In the genomic region with DNA sequence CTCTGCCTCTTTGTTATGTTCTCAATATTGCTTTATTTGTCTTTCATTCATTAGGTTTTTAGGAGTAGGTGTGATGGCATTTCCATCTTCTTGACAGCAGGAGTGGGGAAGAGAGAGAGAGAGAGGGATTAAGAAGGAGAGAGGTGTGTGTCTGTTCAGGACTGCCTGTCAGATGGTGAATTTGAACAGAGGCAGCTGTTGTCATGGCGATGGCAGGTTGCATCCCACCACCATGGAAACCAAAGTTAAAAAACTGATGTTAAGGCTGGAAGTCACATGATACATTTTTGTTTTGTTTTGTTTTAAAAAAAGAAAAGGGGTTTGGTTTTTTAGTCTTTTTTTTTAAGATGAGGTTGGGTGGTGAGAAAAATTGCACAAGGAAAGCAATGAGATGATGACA, we compare ENCODE assay signal across 16 cellular contexts. TPM values are rescaled to one million over a fixed set of nuclear protein-coding genes. Genes with fewer than 3 reads are reported as not detected.
DNase-seq lines count a peak whose midpoint lies in the region; ATAC-seq, FAIRE-seq and TF ChIP-seq lines count a peak whose summit lies in the region.
"Had no signal": no experiment of that assay in that cellular context is flagged by ENCODE, and none has a peak within 500 bp of the region (broad histone marks: within the 10 kb centered on the region; RNA-seq: fewer than 3 reads in every experiment).

No MANE protein-coding gene starts in this region.

- H3K27me3 ChIP-seq in HL-60 (ENCODE audit: insufficient read depth, poor library complexity, severe bottlenecking), result no peaks in the 10 kb centered on the region

- no peaks in the 10 kb centered on the region for H3K36me3 Mint-ChIP-seq in glutamatergic neuron (ENCODE audit: unreplicated experiment)
- H3K36me3 Mint-ChIP-seq in stimulated activated memory B cell treated with anti-CD40 and anti-IgM and Interleukin-4, amounts not matched to agents 10 μg/mL and 1 μg/mL and 100 μg/mL, for 72 hours, result peaks cover 5% of the 10 kb centered on the region
- H3K36me3 Mint-ChIP-seq in natural killer cell treated with Interleukin-12 subunit alpha and Interleukin-12 subunit beta and Interleukin-15 and Interleukin-18, amount 100 ng/mL, for 72 hours, result no peaks in the 10 kb centered on the region
- H3K36me3 Mint-ChIP-seq: CD8-positive, alpha-beta T cell; IgD-negative memory B cell had no signal

- DNase-seq in D721Med (ENCODE audit: insufficient read length, low spot score) (no peak), HL-60 (ENCODE audit: low read depth in 1 of 2, low spot score in 1 of 2) (no peak), glutamatergic neuron (no peak)
- no peak for DNase-seq in natural killer cell treated with Interleukin-12 subunit alpha and Interleukin-12 subunit beta and Interleukin-15 and Interleukin-18, amount 100 ng/mL, for 72 hours (ENCODE audit: low spot score)
- DNase-seq: Caco-2; CD8-positive, alpha-beta T cell; DMS53; GF-D8; GOT3; H9 had no signal

- peaks cover 33% of the 10 kb centered on the region for H3K4me1 Mint-ChIP-seq in glutamatergic neuron (ENCODE audit: low read depth, unreplicated experiment)
- peaks cover 52% of the 10 kb centered on the region for H3K4me1 Mint-ChIP-seq in stimulated activated memory B cell treated with anti-CD40 and anti-IgM and Interleukin-4, amounts not matched to agents 10 μg/mL and 1 μg/mL and 100 μg/mL, for 72 hours
- peaks cover 6 to 9% of the 10 kb centered on the region in 2 donors for H3K4me1 Mint-ChIP-seq in natural killer cell treated with Interleukin-12 subunit alpha and Interleukin-12 subunit beta and Interleukin-15 and Interleukin-18, amount 100 ng/mL, for 72 hours (ENCODE audit: low read depth in 2 of 2)

- peaks cover 10% of the 10 kb centered on the region for H3K27me3 Mint-ChIP-seq in glutamatergic neuron (ENCODE audit: unreplicated experiment)
- H3K27me3 Mint-ChIP-seq in stimulated activated memory B cell treated with anti-CD40 and anti-IgM and Interleukin-4, amounts not matched to agents 10 μg/mL and 1 μg/mL and 100 μg/mL, for 72 hours, result no peaks in the 10 kb centered on the region
- H3K27me3 Mint-ChIP-seq in natural killer cell treated with Interleukin-12 subunit alpha and Interleukin-12 subunit beta and Interleukin-15 and Interleukin-18, amount 100 ng/mL, for 72 hours, result peaks cover 20% of the 10 kb centered on the region in 2 donors
- H3K27me3 Mint-ChIP-seq: IgD-negative memory B cell had no signal

- peaks cover 4% of the 10 kb centered on the region for H3K9me3 Mint-ChIP-seq in glutamatergic neuron (ENCODE audit: unreplicated experiment)
- H3K9me3 Mint-ChIP-seq in stimulated activated memory B cell treated with anti-CD40 and anti-IgM and Interleukin-4, amounts not matched to agents 10 μg/mL and 1 μg/mL and 100 μg/mL, for 72 hours, result peaks cover 7% of the 10 kb centered on the region
- no peaks in the 10 kb centered on the region for H3K9me3 Mint-ChIP-seq in natural killer cell treated with Interleukin-12 subunit alpha and Interleukin-12 subunit beta and Interleukin-15 and Interleukin-18, amount 100 ng/mL, for 72 hours
- H3K9me3 Mint-ChIP-seq: CD8-positive, alpha-beta T cell; H9 had no signal

- no peak overlapping the region for H3K4me3 ChIP-seq in HL-60 (replicated peaks; ENCODE audit: insufficient read depth, low read length)
- H3K4me3 ChIP-seq: A549 had no signal

- no peak for ATAC-seq in stimulated activated memory B cell treated with anti-CD40 and anti-IgM and Interleukin-4, amounts not matched to agents 10 μg/mL and 1 μg/mL and 100 μg/mL, for 72 hours
- no peak for ATAC-seq in natural killer cell treated with Interleukin-12 subunit alpha and Interleukin-12 subunit beta and Interleukin-15 and Interleukin-18, amount 100 ng/mL, for 72 hours
- ATAC-seq in HG02759 (IDR thresholded peaks at IDR 0.05; ENCODE audit: unreplicated experiment), result no peak
- ATAC-seq: A549; CD8-positive, alpha-beta T cell had no signal

- FAIRE-seq in D721Med (lab: Jason Lieb, UNC), result peak; percentile 41
- FAIRE-seq: A549, GM18507 had no signal

- peak overlapping the region; percentile 44 for H3K27ac Mint-ChIP-seq in glutamatergic neuron (ENCODE audit: unreplicated experiment)
- peak overlapping the region; percentile 16 for H3K27ac Mint-ChIP-seq in stimulated activated memory B cell treated with anti-CD40 and anti-IgM and Interleukin-4, amounts not matched to agents 10 μg/mL and 1 μg/mL and 100 μg/mL, for 72 hours
- no peak overlapping the region for H3K27ac Mint-ChIP-seq in natural killer cell treated with Interleukin-12 subunit alpha and Interleukin-12 subunit beta and Interleukin-15 and Interleukin-18, amount 100 ng/mL, for 72 hours
- H3K27ac Mint-ChIP-seq: CD8-positive, alpha-beta T cell; H9 had no signal

- TF ChIP-seq CTCF in D721Med (IDR thresholded peaks at IDR 0.05; ENCODE audit: insufficient read depth, missing control alignments) (no peak), HL-60 (IDR thresholded peaks at IDR 0.05; ENCODE audit: insufficient read depth, low read length) (no peak), glutamatergic neuron (IDR thresholded peaks at IDR 0.05; ENCODE audit: partially characterized antibody, unreplicated experiment) (no peak)

- H3K27ac ChIP-seq in HL-60 (replicated peaks), result peak overlapping the region; percentile 88
- H3K27ac ChIP-seq: A549 had no signal

- no peak overlapping the region for H3K4me3 Mint-ChIP-seq in glutamatergic neuron (ENCODE audit: unreplicated experiment)
- no peak overlapping the region for H3K4me3 Mint-ChIP-seq in stimulated activated memory B cell treated with anti-CD40 and anti-IgM and Interleukin-4, amounts not matched to agents 10 μg/mL and 1 μg/mL and 100 μg/mL, for 72 hours
- no peak overlapping the region for H3K4me3 Mint-ChIP-seq in natural killer cell treated with Interleukin-12 subunit alpha and Interleukin-12 subunit beta and Interleukin-15 and Interleukin-18, amount 100 ng/mL, for 72 hours
- H3K4me3 Mint-ChIP-seq: CD14-positive monocyte; CD8-positive, alpha-beta T cell; H9 had no signal

RNA-seq across cellular contexts. Expression of a gene that starts 18.3 kb away (rescaled TPM):
- 8.8 TPM for total RNA-seq in glutamatergic neuron (ENCODE audit: unreplicated experiment)
- total RNA-seq in natural killer cell treated with Interleukin-12 subunit alpha and Interleukin-12 subunit beta and Interleukin-15 and Interleukin-18, amount 100 ng/mL, for 72 hours, result under 1 TPM in 1 of 2 donors, not detected in 1; 0.08 TPM
- total RNA-seq: CD8-positive, alpha-beta T cell had no signal

Comparison
In these comparisons a context has a peak if more than half of its experiments do, and no peak if none do; other contexts are left out.
1. H3K27ac Mint-ChIP-seq: peak in glutamatergic neuron (single experiment) and stimulated activated memory B cell treated with anti-CD40 and anti-IgM and Interleukin-4, amounts not matched to agents 10 μg/mL and 1 μg/mL and 100 μg/mL, for 72 hours (single experiment); none in natural killer cell treated with Interleukin-12 subunit alpha and Interleukin-12 subunit beta and Interleukin-15 and Interleukin-18, amount 100 ng/mL, for 72 hours (0 of 2).